In the genomic region with DNA sequence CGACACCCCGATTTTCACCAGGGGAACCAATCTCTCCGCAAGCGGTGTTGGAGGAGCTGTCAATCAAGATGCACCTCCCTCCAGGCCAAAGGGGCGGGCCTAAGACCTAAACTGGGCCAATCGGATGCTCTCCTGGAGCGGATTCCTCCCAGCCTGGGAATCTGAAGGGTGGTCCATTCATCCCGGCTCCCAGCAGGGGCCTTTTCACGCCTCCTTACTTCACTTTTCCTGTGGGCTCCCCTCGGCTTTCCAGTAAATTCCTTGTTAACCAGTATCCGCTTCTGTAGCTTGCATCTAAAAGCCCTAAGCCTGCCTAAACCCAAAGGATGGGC, we compare ENCODE assay signal across 1 cellular context.
TF ChIP-seq lines count a peak whose summit lies in the region.

No MANE protein-coding gene starts in this region.

TF ChIP-seq in HepG2, 621 proteins besides CTCF, POLR2A, EP300 and RAD21 (continued from another document):
- TF ChIP-seq, protein P1, sequence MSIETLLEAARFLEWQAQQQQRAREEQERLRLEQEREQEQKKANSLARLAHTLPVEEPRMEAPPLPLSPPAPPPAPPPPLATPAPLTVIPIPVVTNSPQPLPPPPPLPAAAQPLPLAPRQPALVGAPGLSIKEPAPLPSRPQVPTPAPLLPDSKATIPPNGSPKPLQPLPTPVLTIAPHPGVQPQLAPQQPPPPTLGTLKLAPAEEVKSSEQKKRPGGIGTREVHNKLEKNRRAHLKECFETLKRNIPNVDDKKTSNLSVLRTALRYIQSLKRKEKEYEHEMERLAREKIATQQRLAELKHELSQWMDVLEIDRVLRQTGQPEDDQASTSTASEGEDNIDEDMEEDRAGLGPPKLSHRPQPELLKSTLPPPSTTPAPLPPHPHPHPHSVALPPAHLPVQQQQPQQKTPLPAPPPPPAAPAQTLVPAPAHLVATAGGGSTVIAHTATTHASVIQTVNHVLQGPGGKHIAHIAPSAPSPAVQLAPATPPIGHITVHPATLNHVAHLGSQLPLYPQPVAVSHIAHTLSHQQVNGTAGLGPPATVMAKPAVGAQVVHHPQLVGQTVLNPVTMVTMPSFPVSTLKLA (IDR thresholded peaks at IDR 0.05), result no peak
TF ChIP-seq in HepG2: peak in this region for 1.
